In the genomic region with DNA sequence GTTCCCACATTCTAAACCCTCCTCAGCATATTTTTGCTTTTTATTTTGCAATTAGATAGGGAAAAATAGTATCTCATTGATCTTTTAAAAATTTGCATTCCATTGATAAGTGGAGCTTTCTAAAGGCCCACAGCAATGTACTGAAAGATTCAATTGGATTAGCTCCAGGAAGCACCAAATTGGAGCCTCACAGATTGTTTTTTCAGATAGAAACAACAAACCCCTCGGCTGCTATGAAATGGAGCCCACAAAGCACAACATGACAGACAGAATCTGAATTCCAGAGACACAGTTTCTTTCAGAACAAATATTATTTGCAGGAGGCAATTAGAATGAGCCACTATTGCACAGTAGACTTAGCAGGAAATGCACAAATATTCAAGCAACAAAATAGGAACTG, we compare ENCODE assay signal across 24 cellular contexts.
"Had no signal": no experiment of that assay in that cellular context is flagged by ENCODE, and none has a peak within 500 bp of the region (broad histone marks: within the 10 kb centered on the region; RNA-seq: fewer than 3 reads in every experiment).

No MANE protein-coding gene starts in this region.

- DNase-seq: effector CD8-positive, alpha-beta T cell; endodermal cell; gastrocnemius medialis; left ventricle myocardium superior; lower lobe of right lung; mucosa of descending colon; naive B cell; sigmoid colon; stimulated activated CD4-positive, alpha-beta T cell treated with anti-CD3 and anti-CD28 coated beads, Interleukin-2, amount 100 ng/mL, for 24 hours; stimulated activated CD4-positive, alpha-beta T cell treated with anti-CD3 and anti-CD28 coated beads, Interleukin-4, amount 100 ng/mL, for 24 hours; stimulated activated naive CD4-positive, alpha-beta T cell treated with Interleukin-2 at 50 U/mL for 16 hours; transverse colon; upper lobe of right lung; uterus had no signal

- H3K27me3 Mint-ChIP-seq: naive B cell; natural killer cell treated with Interleukin-12 subunit alpha and Interleukin-12 subunit beta and Interleukin-15 and Interleukin-18, amount 100 ng/mL, for 72 hours had no signal

- H3K4me1 Mint-ChIP-seq: memory B cell; naive B cell; stimulated activated effector memory CD8-positive, alpha-beta T cell treated with anti-CD3 and anti-CD28 coated beads, Interleukin-12 subunit alpha, Interleukin-12 subunit beta, amount 100 ng/mL, for 72 hours had no signal

- H3K36me3 Mint-ChIP-seq: memory B cell; mesothelial cell of epicardium; naive B cell; natural killer cell treated with Interleukin-12 subunit alpha and Interleukin-12 subunit beta and Interleukin-15 and Interleukin-18, amount 100 ng/mL, for 72 hours; stimulated activated effector memory CD8-positive, alpha-beta T cell treated with anti-CD3 and anti-CD28 coated beads, Interleukin-12 subunit alpha, Interleukin-12 subunit beta, amount 100 ng/mL, for 72 hours had no signal

- H3K27ac ChIP-seq: epithelial cell of prostate, gastrocnemius medialis, lower lobe of right lung, prostate gland, right atrium auricular region, sigmoid colon, thoracic aorta, transverse colon, upper lobe of right lung, uterus had no signal

- ATAC-seq: esophagus mucosa; gastrocnemius medialis; left ventricle myocardium superior; lower lobe of right lung; mucosa of descending colon; natural killer cell treated with Interleukin-12 subunit alpha and Interleukin-12 subunit beta and Interleukin-15 and Interleukin-18, amount 100 ng/mL, for 72 hours; stimulated activated effector memory CD8-positive, alpha-beta T cell treated with anti-CD3 and anti-CD28 coated beads, Interleukin-12 subunit alpha, Interleukin-12 subunit beta, amount 100 ng/mL, for 72 hours; upper lobe of right lung had no signal

- H3K4me3 Mint-ChIP-seq: endodermal cell; memory B cell; mesothelial cell of epicardium; naive B cell; natural killer cell treated with Interleukin-12 subunit alpha and Interleukin-12 subunit beta and Interleukin-15 and Interleukin-18, amount 100 ng/mL, for 72 hours; neural crest cell; stimulated activated effector memory CD8-positive, alpha-beta T cell treated with anti-CD3 and anti-CD28 coated beads, Interleukin-12 subunit alpha, Interleukin-12 subunit beta, amount 100 ng/mL, for 72 hours had no signal

- H3K27ac Mint-ChIP-seq: endodermal cell; memory B cell; mesothelial cell of epicardium; natural killer cell treated with Interleukin-12 subunit alpha and Interleukin-12 subunit beta and Interleukin-15 and Interleukin-18, amount 100 ng/mL, for 72 hours; stimulated activated effector memory CD8-positive, alpha-beta T cell treated with anti-CD3 and anti-CD28 coated beads, Interleukin-12 subunit alpha, Interleukin-12 subunit beta, amount 100 ng/mL, for 72 hours had no signal

- H3K9me3 Mint-ChIP-seq: endodermal cell; natural killer cell treated with Interleukin-12 subunit alpha and Interleukin-12 subunit beta and Interleukin-15 and Interleukin-18, amount 100 ng/mL, for 72 hours; stimulated activated effector memory CD8-positive, alpha-beta T cell treated with anti-CD3 and anti-CD28 coated beads, Interleukin-12 subunit alpha, Interleukin-12 subunit beta, amount 100 ng/mL, for 72 hours had no signal
